ENCODE assay signal across 1 cellular context in the genomic region with DNA sequence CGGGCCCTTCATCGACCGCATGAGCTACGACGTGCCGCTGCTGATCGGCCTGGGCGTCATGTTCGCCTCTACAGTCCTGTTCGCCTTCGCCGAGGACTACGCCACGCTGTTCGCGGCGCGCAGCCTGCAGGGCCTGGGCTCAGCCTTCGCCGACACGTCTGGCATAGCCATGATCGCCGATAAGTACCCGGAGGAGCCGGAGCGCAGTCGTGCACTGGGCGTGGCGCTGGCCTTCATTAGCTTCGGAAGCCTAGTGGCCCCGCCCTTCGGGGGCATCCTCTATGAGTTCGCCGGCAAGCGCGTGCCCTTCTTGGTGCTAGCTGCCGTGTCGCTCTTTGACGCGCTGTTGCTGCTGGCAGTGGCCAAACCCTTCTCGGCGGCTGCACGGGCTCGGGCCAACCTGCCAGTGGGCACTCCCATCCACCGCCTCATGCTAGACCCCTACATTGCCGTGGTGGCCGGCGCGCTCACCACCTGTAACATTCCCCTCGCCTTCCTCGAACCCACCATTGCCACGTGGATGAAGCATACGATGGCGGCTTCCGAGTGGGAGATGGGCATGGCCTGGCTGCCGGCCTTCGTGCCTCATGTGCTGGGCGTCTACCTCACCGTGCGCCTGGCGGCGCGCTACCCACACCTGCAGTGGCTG.
A peak's percentile ranks its signal among the peaks of the same experiment; 100 is the strongest.
TF ChIP-seq lines count a peak whose summit lies in the region.

No MANE protein-coding gene starts in this region.

TF ChIP-seq in WTC11, 78 proteins besides CTCF, POLR2A, EP300 and RAD21 (continued from another document):
- TF ChIP-seq ZBTB21 (CRISPR knock-in tag; IDR thresholded peaks at IDR 0.05; ENCODE audit: borderline replicate concordance), result no peak
- TF ChIP-seq, protein P1, sequence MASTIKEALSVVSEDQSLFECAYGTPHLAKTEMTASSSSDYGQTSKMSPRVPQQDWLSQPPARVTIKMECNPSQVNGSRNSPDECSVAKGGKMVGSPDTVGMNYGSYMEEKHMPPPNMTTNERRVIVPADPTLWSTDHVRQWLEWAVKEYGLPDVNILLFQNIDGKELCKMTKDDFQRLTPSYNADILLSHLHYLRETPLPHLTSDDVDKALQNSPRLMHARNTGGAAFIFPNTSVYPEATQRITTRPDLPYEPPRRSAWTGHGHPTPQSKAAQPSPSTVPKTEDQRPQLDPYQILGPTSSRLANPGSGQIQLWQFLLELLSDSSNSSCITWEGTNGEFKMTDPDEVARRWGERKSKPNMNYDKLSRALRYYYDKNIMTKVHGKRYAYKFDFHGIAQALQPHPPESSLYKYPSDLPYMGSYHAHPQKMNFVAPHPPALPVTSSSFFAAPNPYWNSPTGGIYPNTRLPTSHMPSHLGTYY (CRISPR knock-in tag; IDR thresholded peaks at IDR 0.05), result no peak
- no peak for TF ChIP-seq NFATC4 (CRISPR knock-in tag; IDR thresholded peaks at IDR 0.05)
- peak; percentile 22; the same call in 1 of the 2 replicates for TF ChIP-seq TEAD1 (CRISPR knock-in tag; IDR thresholded peaks at IDR 0.05)
- TF ChIP-seq GRHL2 (CRISPR knock-in tag; IDR thresholded peaks at IDR 0.05; ENCODE audit: insufficient replicate concordance, severe bottlenecking), result no peak
- no peak for TF ChIP-seq GTF2I (CRISPR knock-in tag; conservative IDR thresholded peaks at IDR 0.05)
- peak; percentile 68 for TF ChIP-seq FOXP1 (CRISPR knock-in tag; IDR thresholded peaks at IDR 0.05; ENCODE audit: borderline replicate concordance)
- no peak for TF ChIP-seq ZNF121 (CRISPR knock-in tag; IDR thresholded peaks at IDR 0.05)
- TF ChIP-seq FOXK1 (CRISPR knock-in tag; IDR thresholded peaks at IDR 0.05), result 0 out of 2 replicates have a peak, but pooled peaks have one; percentile 5
- TF ChIP-seq CREM (CRISPR knock-in tag; IDR thresholded peaks at IDR 0.05), result no peak
- TF ChIP-seq, protein P2, sequence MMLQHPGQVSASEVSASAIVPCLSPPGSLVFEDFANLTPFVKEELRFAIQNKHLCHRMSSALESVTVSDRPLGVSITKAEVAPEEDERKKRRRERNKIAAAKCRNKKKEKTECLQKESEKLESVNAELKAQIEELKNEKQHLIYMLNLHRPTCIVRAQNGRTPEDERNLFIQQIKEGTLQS (CRISPR knock-in tag; conservative IDR thresholded peaks at IDR 0.05), result no peak
- TF ChIP-seq, protein P3, sequence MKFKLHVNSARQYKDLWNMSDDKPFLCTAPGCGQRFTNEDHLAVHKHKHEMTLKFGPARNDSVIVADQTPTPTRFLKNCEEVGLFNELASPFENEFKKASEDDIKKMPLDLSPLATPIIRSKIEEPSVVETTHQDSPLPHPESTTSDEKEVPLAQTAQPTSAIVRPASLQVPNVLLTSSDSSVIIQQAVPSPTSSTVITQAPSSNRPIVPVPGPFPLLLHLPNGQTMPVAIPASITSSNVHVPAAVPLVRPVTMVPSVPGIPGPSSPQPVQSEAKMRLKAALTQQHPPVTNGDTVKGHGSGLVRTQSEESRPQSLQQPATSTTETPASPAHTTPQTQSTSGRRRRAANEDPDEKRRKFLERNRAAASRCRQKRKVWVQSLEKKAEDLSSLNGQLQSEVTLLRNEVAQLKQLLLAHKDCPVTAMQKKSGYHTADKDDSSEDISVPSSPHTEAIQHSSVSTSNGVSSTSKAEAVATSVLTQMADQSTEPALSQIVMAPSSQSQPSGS (CRISPR knock-in tag; IDR thresholded peaks at IDR 0.05; ENCODE audit: borderline replicate concordance, low read depth), result no peak
